ENCODE assay signal across 9 cellular contexts in the genomic region with DNA sequence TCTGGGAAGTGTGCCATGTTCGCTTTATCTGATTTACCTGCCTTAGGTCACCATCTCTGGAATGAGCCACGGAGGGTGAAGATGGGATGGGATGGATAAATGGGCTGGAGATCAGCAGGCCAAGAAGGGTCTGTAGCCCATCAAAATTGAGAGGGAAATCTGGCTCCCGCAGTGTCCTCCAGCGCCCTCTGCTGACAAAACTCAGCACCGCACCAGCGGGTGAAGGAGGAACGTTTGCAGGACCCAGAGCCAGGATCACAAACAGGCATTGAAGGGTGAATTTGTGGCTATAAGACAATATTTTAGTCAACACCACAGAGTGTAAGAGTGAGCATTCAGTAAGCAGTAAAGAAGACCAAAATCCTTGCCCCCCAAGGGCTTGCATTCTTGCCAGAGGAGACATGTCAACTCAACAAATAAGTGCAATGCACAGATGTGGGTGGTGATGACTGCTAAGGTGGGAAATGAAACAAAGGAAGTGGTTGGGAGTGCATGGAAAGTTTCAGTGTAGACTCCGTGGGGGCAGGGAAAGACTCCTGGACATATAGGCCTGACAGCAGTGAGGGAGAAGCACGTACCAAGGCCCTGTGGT.
DNase-seq lines count a peak whose midpoint lies in the region; ATAC-seq, FAIRE-seq and TF ChIP-seq lines count a peak whose summit lies in the region.
"Had no signal": no experiment of that assay in that cellular context is flagged by ENCODE, and none has a peak within 500 bp of the region (broad histone marks: within the 10 kb centered on the region; RNA-seq: fewer than 3 reads in every experiment).

No MANE protein-coding gene starts in this region.

- no peak for ATAC-seq in HG02623 (IDR thresholded peaks at IDR 0.05; ENCODE audit: unreplicated experiment)

- H3K9me3 ChIP-seq in keratinocyte (ENCODE audit: control insufficient read depth, low read depth, low read length) = no peaks in the 10 kb centered on the region

- no peaks in the 10 kb centered on the region for H3K36me3 ChIP-seq in keratinocyte (ENCODE audit: control insufficient read depth in 2 of 2, extremely low read depth in 1 of 2, insufficient read depth in 2 of 2, low read length in 2 of 2)
- H3K36me3 ChIP-seq: stomach had no signal

- no peaks in the 10 kb centered on the region for H3K9me1 ChIP-seq in keratinocyte (ENCODE audit: control insufficient read depth, extremely low read depth, insufficient read depth, low read length)

- H3K4me3 ChIP-seq in WI38 (ENCODE audit: low read depth, low read length) (no peak overlapping the region), keratinocyte (ENCODE audit: control insufficient read depth in 2 of 3, extremely low read depth in 1 of 3, insufficient read depth in 2 of 3, low read depth in 1 of 3, low read length in 3 of 3) (no peak overlapping the region)
- H3K4me3 ChIP-seq: stomach had no signal

- H4K20me1 ChIP-seq in keratinocyte (ENCODE audit: control insufficient read depth, extremely low read depth, insufficient read depth, low read length) = no peaks in the 10 kb centered on the region

- H3K27ac ChIP-seq in keratinocyte (ENCODE audit: control insufficient read depth, insufficient read depth, low read length) = no peak overlapping the region
- H3K27ac ChIP-seq: stomach had no signal

- FAIRE-seq in GM12892 (lab: Jason Lieb, UNC) (peak; percentile 62), keratinocyte (lab: Jason Lieb, UNC) (no peak)

- TF ChIP-seq CTCF in AG09319 (IDR thresholded peaks at IDR 0.05; ENCODE audit: low read depth, low read length) (peak; percentile 42), WI38 (IDR thresholded peaks at IDR 0.05; ENCODE audit: low read depth, low read length) (peak; percentile 62), keratinocyte (optimal IDR thresholded peaks at IDR 0.05 in 1 of 3, IDR thresholded peaks at IDR 0.05 in 1 of 3, conservative IDR thresholded peaks at IDR 0.05 in 1 of 3; ENCODE audit: extremely low read depth in 1 of 3, insufficient read depth in 2 of 3, low read length in 3 of 3) (peak; percentile 54 to 71 (median 58))

- dilution Hi-C loops in keratinocyte (cut with MboI; ENCODE audit: extremely low pct_ligation_motif_present, low sequenced_read_pairs) = no loop called here

- no peak overlapping the region for H3K9ac ChIP-seq in keratinocyte (ENCODE audit: control insufficient read depth, extremely low read depth, insufficient read depth, low read length)

- H2AFZ ChIP-seq in keratinocyte (ENCODE audit: control insufficient read depth, low read length) = no peak overlapping the region

- no peak overlapping the region for H3K4me2 ChIP-seq in keratinocyte (ENCODE audit: control insufficient read depth, extremely low read depth, insufficient read depth, low read depth, low read length)

- DNase-seq in AG09319 (ENCODE audit: extremely low read depth, low read depth) = no peak
- DNase-seq in GM12892 (ENCODE audit: insufficient read length) = no peak
- no peak for DNase-seq in keratinocyte (ENCODE audit: low read depth, low spot score)
- DNase-seq in putamen (ENCODE audit: low spot score) = no peak
- DNase-seq in RKO (ENCODE audit: low spot score) = no peak
- DNase-seq in SKM-1 (lab: John Stamatoyannopoulos, UW; ENCODE audit: unreplicated experiment) = no peak
- DNase-seq: stomach had no signal

- no peak for TF ChIP-seq POLR2A in GM12892 (IDR thresholded peaks at IDR 0.05; ENCODE audit: low read depth, low read length)

- no peaks in the 10 kb centered on the region for H3K79me2 ChIP-seq in keratinocyte (ENCODE audit: control insufficient read depth, insufficient read depth, low read length)

- H3K4me1 ChIP-seq in keratinocyte (ENCODE audit: control insufficient read depth, extremely low read depth, insufficient read depth, low read length) = no peaks in the 10 kb centered on the region

- no peaks in the 10 kb centered on the region for H3K27me3 ChIP-seq in keratinocyte (ENCODE audit: control insufficient read depth, extremely low read depth, insufficient read depth, low read length)
